Comparison of ENCODE assay signal across 25 cellular contexts in genomic region chr11:94424662-94425061, GRCh38. TPM values are rescaled to one million over a fixed set of nuclear protein-coding genes. Genes with fewer than 3 reads are reported as not detected.
"Had no signal": no experiment of that assay in that cellular context is flagged by ENCODE, and none has a peak within 500 bp of the region (broad histone marks: within the 10 kb centered on the region; RNA-seq: fewer than 3 reads in every experiment).

No MANE protein-coding gene starts in this region.

- H3K27ac Mint-ChIP-seq: activated CD8-positive, alpha-beta memory T cell treated with anti-CD3 and anti-CD28 coated beads, Interleukin-2, amount 10 ng/mL, durations not matched to agents 7 days and 5 days; activated naive CD8-positive, alpha-beta T cell; activated T-cell treated with anti-CD3 and anti-CD28 coated beads, Interleukin-2, amount 50 U/mL, for 24 hours; memory B cell; natural killer cell treated with Interleukin-12 subunit alpha and Interleukin-12 subunit beta and Interleukin-15 and Interleukin-18, amount 100 ng/mL, for 72 hours; T-helper 2 cell treated with Interferon-gamma antibody and Interleukin-4, amounts not matched to agents 5 μg/mL and 100 μg/mL, for 36 hours had no signal

- H3K9me3 ChIP-seq: prostate gland, sigmoid colon, suprapubic skin, upper lobe of right lung had no signal

- H3K4me1 ChIP-seq: left lung, prostate gland, sigmoid colon, suprapubic skin, upper lobe of right lung had no signal

- H3K4me3 Mint-ChIP-seq: activated CD8-positive, alpha-beta memory T cell treated with anti-CD3 and anti-CD28 coated beads, Interleukin-2, amount 10 ng/mL, durations not matched to agents 7 days and 5 days; activated naive CD8-positive, alpha-beta T cell; activated T-cell treated with anti-CD3 and anti-CD28 coated beads, Interleukin-2, amount 50 U/mL, for 24 hours; memory B cell; natural killer cell treated with Interleukin-12 subunit alpha and Interleukin-12 subunit beta and Interleukin-15 and Interleukin-18, amount 100 ng/mL, for 72 hours; T-helper 2 cell treated with Interferon-gamma antibody and Interleukin-4, amounts not matched to agents 5 μg/mL and 100 μg/mL, for 36 hours had no signal

- ATAC-seq: activated CD8-positive, alpha-beta memory T cell treated with anti-CD3 and anti-CD28 coated beads, Interleukin-2, amount 10 ng/mL, durations not matched to agents 7 days and 5 days; left lung; natural killer cell treated with Interleukin-12 subunit alpha and Interleukin-12 subunit beta and Interleukin-15 and Interleukin-18, amount 100 ng/mL, for 72 hours had no signal

- DNase-seq: activated CD4-positive, alpha-beta T cell treated with anti-CD3 and anti-CD28 coated beads, Interleukin-2, amount 50 U/mL, for 48 hours; activated CD4-positive, CD25-positive, alpha-beta regulatory T cell treated with anti-CD3 and anti-CD28 coated beads, Interleukin-2, amount 50 U/mL, for 72 hours; activated CD8-positive, alpha-beta memory T cell treated with anti-CD3 and anti-CD28 coated beads, Interleukin-2, amount 10 ng/mL, durations not matched to agents 7 days and 5 days; activated effector memory CD4-positive, alpha-beta T cell treated with anti-CD3 and anti-CD28 coated beads, Interleukin-2, amount 50 U/mL, for 16 hours; activated T-cell treated with anti-CD3 and anti-CD28 coated beads, Interleukin-2, amount 50 U/mL, for 24 hours; anterior cingulate cortex; caudate nucleus; effector CD8-positive, alpha-beta T cell; foreskin melanocyte; head of caudate nucleus; islet precursor cell; left lung; occipital lobe; sigmoid colon; stimulated activated CD4-positive, alpha-beta T cell treated with anti-CD3 and anti-CD28 coated beads, Interleukin-12 subunit alpha, Interleukin-12 subunit beta, amount 100 ng/mL, for 4 hours; stimulated activated naive CD4-positive, alpha-beta T cell treated with Interleukin-2 at 50 U/mL for 16 hours; upper lobe of right lung had no signal

- H3K4me1 Mint-ChIP-seq: activated CD8-positive, alpha-beta memory T cell treated with anti-CD3 and anti-CD28 coated beads, Interleukin-2, amount 10 ng/mL, durations not matched to agents 7 days and 5 days had no signal

- H3K27ac ChIP-seq: coronary artery, epithelial cell of prostate, left lung, prostate gland, sigmoid colon, suprapubic skin, upper lobe of right lung had no signal

- H3K27me3 ChIP-seq: left lung, sigmoid colon, suprapubic skin, upper lobe of right lung had no signal

- H3K27me3 Mint-ChIP-seq: activated CD8-positive, alpha-beta memory T cell treated with anti-CD3 and anti-CD28 coated beads, Interleukin-2, amount 10 ng/mL, durations not matched to agents 7 days and 5 days; activated naive CD8-positive, alpha-beta T cell; activated T-cell treated with anti-CD3 and anti-CD28 coated beads, Interleukin-2, amount 50 U/mL, for 24 hours; memory B cell; natural killer cell treated with Interleukin-12 subunit alpha and Interleukin-12 subunit beta and Interleukin-15 and Interleukin-18, amount 100 ng/mL, for 72 hours had no signal

- H3K4me3 ChIP-seq: coronary artery, left lung, prostate gland, sigmoid colon, suprapubic skin, upper lobe of right lung had no signal

- H3K9me3 Mint-ChIP-seq: activated T-cell treated with anti-CD3 and anti-CD28 coated beads, Interleukin-2, amount 50 U/mL, for 24 hours; natural killer cell treated with Interleukin-12 subunit alpha and Interleukin-12 subunit beta and Interleukin-15 and Interleukin-18, amount 100 ng/mL, for 72 hours had no signal

RNA-seq across cellular contexts. Expression of gene GPR83, which starts 23.4 kb away (rescaled TPM):
- total RNA-seq: prostate gland had no signal
